8 cellular contexts compared by ENCODE assay signal in genomic region chr13:98549006-98549727, GRCh38. TPM values are rescaled to one million over a fixed set of nuclear protein-coding genes. Genes with fewer than 3 reads are reported as not detected.
DNase-seq lines count a peak whose midpoint lies in the region; ATAC-seq and TF ChIP-seq lines count a peak whose summit lies in the region.

No MANE protein-coding gene starts in this region.

- DNase-seq in MCF 10A (ENCODE audit: unreplicated experiment) (peak; percentile 76), breast epithelium (ENCODE audit: low spot score in 2 of 2) (no peak), SIG-M5 (lab: John Stamatoyannopoulos, UW) (peak; percentile 29), fibroblast of the aortic adventitia (ENCODE audit: low read depth) (peak; percentile 76), NCI-H2081 treated with DMSO at 0.1 percent for 48 hours (lab: John Stamatoyannopoulos, UW) (no peak), SJCRH30 (no peak), glutamatergic neuron (no peak)

- no peak for ATAC-seq in GM19455 (IDR thresholded peaks at IDR 0.05; ENCODE audit: unreplicated experiment)

- H3K4me1 ChIP-seq in breast epithelium (no peaks in the 10 kb centered on the region), SJCRH30 (no peaks in the 10 kb centered on the region)

- no peaks in the 10 kb centered on the region for H3K27me3 ChIP-seq in breast epithelium
- no peaks in the 10 kb centered on the region for H3K27me3 ChIP-seq in SJCRH30

- BruUV-seq in MCF 10A (replicated peaks; lab: Mats Ljungman, UMichigan) = no TSS peak

- H3K4me3 Mint-ChIP-seq in MCF 10A (ENCODE audit: unreplicated experiment) (peak overlapping the region; percentile 1), glutamatergic neuron (ENCODE audit: unreplicated experiment) (no peak overlapping the region)

- H3K4me1 Mint-ChIP-seq in MCF 10A (ENCODE audit: insufficient read depth, unreplicated experiment) = peaks cover 38% of the 10 kb centered on the region
- H3K4me1 Mint-ChIP-seq in glutamatergic neuron (ENCODE audit: low read depth, unreplicated experiment) = peaks cover 53% of the 10 kb centered on the region

- H3K9me3 Mint-ChIP-seq in MCF 10A (ENCODE audit: unreplicated experiment) (no peaks in the 10 kb centered on the region), glutamatergic neuron (ENCODE audit: unreplicated experiment) (peaks cover 11% of the 10 kb centered on the region)

- peaks cover 36% of the 10 kb centered on the region for H3K36me3 Mint-ChIP-seq in MCF 10A (ENCODE audit: insufficient read depth, unreplicated experiment)
- peaks cover 9% of the 10 kb centered on the region for H3K36me3 Mint-ChIP-seq in glutamatergic neuron (ENCODE audit: unreplicated experiment)

- CTCF ChIA-PET in MCF 10A (lab: Yijun Ruan, JAX) = interaction anchor here (0.7 to 1.2 kb wide), 2 partner anchors 64 to 65 kb away, joined by 3 read pairs; no protein-coding TSS in a partner anchor

- H3K9me3 ChIP-seq in breast epithelium (peaks cover 0 to 3% of the 10 kb centered on the region in 2 donors), SJCRH30 (replicated peaks) (no peaks in the 10 kb centered on the region)

- POLR2A ChIA-PET in MCF 10A (lab: Yijun Ruan, JAX) = interaction anchor here (0.6 to 1.4 kb wide), 5 partner anchors 11 to 40 kb away, joined by 3 to 4 read pairs (median 3); no protein-coding TSS in a partner anchor

- H3K27ac Mint-ChIP-seq in MCF 10A (ENCODE audit: low read depth, unreplicated experiment) (peak overlapping the region; percentile 80), glutamatergic neuron (ENCODE audit: unreplicated experiment) (no peak overlapping the region)

- H3K4me3 ChIP-seq in breast epithelium (no peak overlapping the region), fibroblast of the aortic adventitia (ENCODE audit: low read depth, low read length) (no peak overlapping the region), SJCRH30 (no peak overlapping the region)

- H3K27ac ChIP-seq in breast epithelium (peak overlapping the region in 1 of 2 donors; percentile 71), SJCRH30 (no peak overlapping the region)

- no peak for TF ChIP-seq CTCF in MCF 10A (IDR thresholded peaks at IDR 0.05; ENCODE audit: unreplicated experiment)
- TF ChIP-seq CTCF in breast epithelium (IDR thresholded peaks at IDR 0.05) = no peak
- no peak for TF ChIP-seq CTCF in fibroblast of the aortic adventitia (IDR thresholded peaks at IDR 0.05; ENCODE audit: insufficient read depth, low read length)
- TF ChIP-seq CTCF in glutamatergic neuron (IDR thresholded peaks at IDR 0.05; ENCODE audit: partially characterized antibody, unreplicated experiment) = no peak

- H3K36me3 ChIP-seq in breast epithelium = no peaks in the 10 kb centered on the region
- H3K36me3 ChIP-seq in SJCRH30 = peaks cover 14% of the 10 kb centered on the region

- H3K27me3 Mint-ChIP-seq in MCF 10A (ENCODE audit: insufficient read depth, unreplicated experiment) (no peaks in the 10 kb centered on the region), glutamatergic neuron (ENCODE audit: unreplicated experiment) (peaks cover 13% of the 10 kb centered on the region)

- intact Hi-C loops in MCF 10A (cut with micrococcal nuclease) (no loop called here), breast epithelium (cut with DNase I; ENCODE audit: low total_unique reads) (no loop called here)

- no peak for TF ChIP-seq POLR2A in breast epithelium (IDR thresholded peaks at IDR 0.05)

RNA-seq across cellular contexts. Expression of gene STK24, which starts 27.7 kb away (rescaled TPM):
- total RNA-seq in MCF 10A (2022) (200 and 215 TPM in 2 replicates), breast epithelium (100 to 1,000 TPM in 1 of 3 donors, 10 to 100 TPM in 2; 61.3 to 149 (median 71.9) TPM), fibroblast of the aortic adventitia (ENCODE audit: low replicate concordance) (64.0 and 110 TPM in 2 replicates), glutamatergic neuron (ENCODE audit: unreplicated experiment) (188 TPM)
- 71.4 and 80.2 TPM in 2 replicates for total RNA-seq in SJCRH30 (2014; rRNA removed; shearing (Covaris generic))

Comparison
In these comparisons a context has a peak if more than half of its experiments do, and no peak if none do; other contexts are left out.
1. DNase-seq: peak in MCF 10A (single experiment), SIG-M5 (single experiment) and fibroblast of the aortic adventitia (single experiment); none in breast epithelium (0 of 2), NCI-H2081 treated with DMSO at 0.1 percent for 48 hours (single experiment), SJCRH30 (0 of 2) and glutamatergic neuron (single experiment).